ENCODE assay signal across 13 cellular contexts in the genomic region with DNA sequence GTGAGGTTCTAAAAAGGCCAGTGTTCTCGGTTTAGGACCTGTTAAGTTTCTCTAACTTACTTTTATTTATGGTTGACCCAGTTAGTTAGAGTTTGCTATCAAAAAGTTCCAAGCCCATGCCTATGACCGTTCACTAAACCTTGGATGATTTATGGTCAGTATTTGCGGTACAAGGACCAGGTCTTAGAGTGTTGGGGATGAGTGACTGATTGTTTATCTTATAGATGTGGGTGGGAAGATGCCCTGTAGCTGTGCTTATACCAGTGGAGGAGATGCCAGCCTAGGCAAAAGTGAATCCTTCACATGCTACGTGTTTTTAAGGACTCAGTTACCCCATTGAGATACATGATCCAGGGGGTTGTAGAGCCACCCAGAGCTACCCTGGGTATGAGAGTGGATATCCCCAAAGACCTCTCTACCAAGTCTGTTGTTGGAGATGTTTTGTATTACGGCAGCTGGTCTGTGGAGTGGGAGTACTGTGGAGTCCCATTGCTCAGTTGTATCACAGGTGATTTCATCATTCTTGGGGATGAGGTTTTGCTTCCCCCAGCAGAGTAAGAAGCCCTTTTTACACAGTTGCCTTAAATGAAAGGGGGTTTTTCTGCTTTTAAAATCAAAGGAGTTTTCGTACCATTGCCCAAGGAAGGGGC. TPM values are rescaled to one million over a fixed set of nuclear protein-coding genes. Genes with fewer than 3 reads are reported as not detected.
DNase-seq lines count a peak whose midpoint lies in the region; ATAC-seq and TF ChIP-seq lines count a peak whose summit lies in the region.
"Had no signal": no experiment of that assay in that cellular context is flagged by ENCODE, and none has a peak within 500 bp of the region (broad histone marks: within the 10 kb centered on the region; RNA-seq: fewer than 3 reads in every experiment).

No MANE protein-coding gene starts in this region.

- H3K27ac Mint-ChIP-seq in brain (peak overlapping the region in 3 of 5 experiments; percentile 7 to 65 (median 10)), memory B cell (peak overlapping the region; percentile 93)
- H3K27ac Mint-ChIP-seq: activated naive CD8-positive, alpha-beta T cell had no signal

- peak overlapping the region; percentile 88 for H3K27ac ChIP-seq in upper lobe of right lung

- H3K9me3 ChIP-seq in upper lobe of right lung = no peaks in the 10 kb centered on the region

- H3K36me3 ChIP-seq in upper lobe of right lung = no peaks in the 10 kb centered on the region

- intact Hi-C loops in upper lobe of right lung (cut with DNase I) = no loop called here

- peak; percentile 9 for DNase-seq in SKM-1 treated with dmso at 0.1 percent for 144 hours (lab: John Stamatoyannopoulos, UW; ENCODE audit: unreplicated experiment)
- DNase-seq in SKM-1 (lab: John Stamatoyannopoulos, UW; ENCODE audit: unreplicated experiment) = no peak
- no peak for DNase-seq in memory B cell (ENCODE audit: low spot score in 2 of 2)
- no peak for DNase-seq in upper lobe of right lung
- DNase-seq in middle frontal gyrus (ENCODE audit: extremely low spot score, low spot score) = no peak
- no peak for DNase-seq in Kasumi-1 (lab: John Stamatoyannopoulos, UW)
- DNase-seq: 8988T, IMR-90, NCI-H2081 treated with DMSO at 0.1 percent for 48 hours had no signal

- H3K4me1 Mint-ChIP-seq in brain (peaks cover 28% of the 10 kb centered on the region), memory B cell (peaks cover 26% of the 10 kb centered on the region)

- H3K27me3 Mint-ChIP-seq in brain (peaks cover 50% of the 10 kb centered on the region), memory B cell (no peaks in the 10 kb centered on the region)

- no peaks in the 10 kb centered on the region for H3K36me3 Mint-ChIP-seq in brain
- H3K36me3 Mint-ChIP-seq in memory B cell = no peaks in the 10 kb centered on the region
- H3K36me3 Mint-ChIP-seq: activated naive CD8-positive, alpha-beta T cell had no signal

- H3K4me1 ChIP-seq in upper lobe of right lung = no peaks in the 10 kb centered on the region

- ATAC-seq in memory B cell (ENCODE audit: low read depth) = no peak
- no peak for ATAC-seq in upper lobe of right lung
- no peak for ATAC-seq in HG03108 (IDR thresholded peaks at IDR 0.05; ENCODE audit: unreplicated experiment)

- H3K9me3 Mint-ChIP-seq in brain (peaks cover 0 to 10% (median 4%) of the 10 kb centered on the region in 5 experiments), memory B cell (no peaks in the 10 kb centered on the region)

- H3K4me3 Mint-ChIP-seq in brain (peak overlapping the region in 4 of 5 experiments; percentile 3 to 86 (median 44)), memory B cell (no peak overlapping the region)
- H3K4me3 Mint-ChIP-seq: activated naive CD8-positive, alpha-beta T cell had no signal

- no peaks in the 10 kb centered on the region for H3K27me3 ChIP-seq in upper lobe of right lung

- TF ChIP-seq CTCF in brain (conservative IDR thresholded peaks at IDR 0.05) (no peak), upper lobe of right lung (IDR thresholded peaks at IDR 0.05) (no peak)

- peak overlapping the region; percentile 62 for H3K4me3 ChIP-seq in upper lobe of right lung

RNA-seq across cellular contexts. Expression of a gene that starts 2.1 kb away (rescaled TPM):
- 2.8 TPM for polyA plus RNA-seq in brain (ENCODE audit: insufficient read depth, low read depth, low replicate concordance)
- 25.7 TPM for total RNA-seq in upper lobe of right lung
- total RNA-seq: dermis microvascular lymphatic vessel endothelial cell had no signal
